Comparison of ENCODE assay signal across 1 cellular context in the genomic region with DNA sequence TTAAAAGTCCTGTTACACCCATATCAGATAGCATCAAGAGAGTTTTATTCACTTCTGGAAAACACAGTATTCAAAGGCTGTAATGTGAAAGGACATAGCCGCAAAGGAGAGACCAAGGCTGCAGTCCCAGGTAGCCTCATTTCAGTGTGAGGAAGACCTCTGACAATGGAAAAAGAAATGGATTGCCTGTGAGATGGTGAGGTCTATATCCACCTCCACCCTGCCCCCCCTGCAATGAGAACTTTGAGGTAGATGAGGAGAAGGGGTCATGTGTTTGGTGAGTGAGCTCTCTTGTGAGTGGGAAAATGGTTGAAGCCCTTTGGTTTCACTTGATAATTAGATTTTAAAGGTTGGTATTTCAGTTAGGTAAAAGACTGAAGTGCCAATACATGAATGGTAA.
TF ChIP-seq lines count a peak whose summit lies in the region.

No MANE protein-coding gene starts in this region.

TF ChIP-seq in HepG2, 621 proteins besides CTCF, POLR2A, EP300 and RAD21:
- no peak for TF ChIP-seq ZNF777 (CRISPR knock-in tag; IDR thresholded peaks at IDR 0.05)
- TF ChIP-seq POLR2G (IDR thresholded peaks at IDR 0.05; ENCODE audit: low read depth, low read length), result peak; percentile 46; the same call in 1 of the 2 replicates
